Comparison of ENCODE assay signal across 17 cellular contexts in genomic region chr21:20662523-20662922, GRCh38.
DNase-seq lines count a peak whose midpoint lies in the region; ATAC-seq and TF ChIP-seq lines count a peak whose summit lies in the region.
"Had no signal": no experiment of that assay in that cellular context is flagged by ENCODE, and none has a peak within 500 bp of the region (broad histone marks: within the 10 kb centered on the region; RNA-seq: fewer than 3 reads in every experiment).

No MANE protein-coding gene starts in this region.

- peaks cover 45% of the 10 kb centered on the region for H3K4me1 Mint-ChIP-seq in GM23338
- H3K4me1 Mint-ChIP-seq in endodermal cell = peaks cover 10% of the 10 kb centered on the region
- no peaks in the 10 kb centered on the region for H3K4me1 Mint-ChIP-seq in activated CD4-positive, alpha-beta T cell treated with anti-CD3 and anti-CD28 coated beads for 36 hours
- no peaks in the 10 kb centered on the region for H3K4me1 Mint-ChIP-seq in activated T-helper 2 cell treated with anti-CD3 and anti-CD28 coated beads, Interferon-gamma antibody, Interleukin-2, Interleukin-4, amounts not matched to agents 10 μg/mL and 5 μg/mL and 100 μg/mL, durations not matched to agents 14 hours and 24 hours and 36 hours (ENCODE audit: low read depth)

- H4K5ac ChIP-seq in mesendoderm (ENCODE audit: low read length) = no peak overlapping the region

- DNase-seq in GM23338 (ENCODE audit: low spot score) (peak; percentile 59), endodermal cell (peak; percentile 59), mesendoderm (peak; percentile 21), GM19240 (ENCODE audit: insufficient read length, low spot score) (no peak), G401 (ENCODE audit: low spot score) (no peak)
- DNase-seq in activated CD4-positive, alpha-beta T cell treated with anti-CD3 and anti-CD28 coated beads for 36 hours = no peak
- no peak for DNase-seq in activated T-helper 2 cell treated with anti-CD3 and anti-CD28 coated beads, Interferon-gamma antibody, Interleukin-2, Interleukin-4, amounts not matched to agents 10 μg/mL and 5 μg/mL and 100 μg/mL, durations not matched to agents 14 hours and 24 hours and 36 hours (ENCODE audit: low spot score)
- DNase-seq: DMS 273 treated with DMSO at 0.1 percent for 48 hours, HCEC 1CT, Karpas-422, MG63, NCI-H1092, NCI-H446 treated with DMSO at 0.1 percent for 48 hours, NCI-H82, PC-9 had no signal

- no peak overlapping the region for H2AFZ ChIP-seq in GM23338
- H2AFZ ChIP-seq: PC-9 had no signal

- H3K27me3 Mint-ChIP-seq in GM23338 (ENCODE audit: insufficient read depth, low read depth, poor library complexity) = peaks cover 5% of the 10 kb centered on the region
- no peaks in the 10 kb centered on the region for H3K27me3 Mint-ChIP-seq in endodermal cell (ENCODE audit: insufficient read depth)
- H3K27me3 Mint-ChIP-seq in activated CD4-positive, alpha-beta T cell treated with anti-CD3 and anti-CD28 coated beads for 36 hours = no peaks in the 10 kb centered on the region
- H3K27me3 Mint-ChIP-seq in activated T-helper 2 cell treated with anti-CD3 and anti-CD28 coated beads, Interferon-gamma antibody, Interleukin-2, Interleukin-4, amounts not matched to agents 10 μg/mL and 5 μg/mL and 100 μg/mL, durations not matched to agents 14 hours and 24 hours and 36 hours (ENCODE audit: low read depth) = no peaks in the 10 kb centered on the region

- H3K27ac ChIP-seq in GM23338 (ENCODE audit: low read depth) (peak overlapping the region; percentile 96), HUES6 (ENCODE audit: low read depth, low read length) (peak overlapping the region; percentile 94), endodermal cell (ENCODE audit: low read depth, low read length) (peak overlapping the region; percentile 91), mesendoderm (ENCODE audit: low read depth, low read length) (no peak overlapping the region)
- H3K27ac ChIP-seq: C4-2B, PC-9 had no signal

- ATAC-seq in GM23338 = peak; percentile 85
- ATAC-seq in activated CD4-positive, alpha-beta T cell treated with anti-CD3 and anti-CD28 coated beads for 36 hours = no peak

- H3K9me3 Mint-ChIP-seq in GM23338 = peaks cover 29% of the 10 kb centered on the region
- peaks cover 5% of the 10 kb centered on the region for H3K9me3 Mint-ChIP-seq in endodermal cell
- H3K9me3 Mint-ChIP-seq in activated CD4-positive, alpha-beta T cell treated with anti-CD3 and anti-CD28 coated beads for 36 hours (ENCODE audit: low read depth) = peaks cover 19% of the 10 kb centered on the region
- peaks cover 58% of the 10 kb centered on the region for H3K9me3 Mint-ChIP-seq in activated T-helper 2 cell treated with anti-CD3 and anti-CD28 coated beads, Interferon-gamma antibody, Interleukin-2, Interleukin-4, amounts not matched to agents 10 μg/mL and 5 μg/mL and 100 μg/mL, durations not matched to agents 14 hours and 24 hours and 36 hours

- H3K27ac Mint-ChIP-seq in GM23338 = peak overlapping the region; percentile 92
- H3K27ac Mint-ChIP-seq in endodermal cell = peak overlapping the region; percentile 65
- H3K27ac Mint-ChIP-seq in activated CD4-positive, alpha-beta T cell treated with anti-CD3 and anti-CD28 coated beads for 36 hours = no peak overlapping the region
- H3K27ac Mint-ChIP-seq in activated T-helper 2 cell treated with anti-CD3 and anti-CD28 coated beads, Interferon-gamma antibody, Interleukin-2, Interleukin-4, amounts not matched to agents 10 μg/mL and 5 μg/mL and 100 μg/mL, durations not matched to agents 14 hours and 24 hours and 36 hours = no peak overlapping the region

- H3K4me2 ChIP-seq in GM23338 (peak overlapping the region; percentile 1), mesendoderm (ENCODE audit: low read length) (no peak overlapping the region)
- H3K4me2 ChIP-seq: PC-9 had no signal

- H3K9ac ChIP-seq in HUES6 (ENCODE audit: low read length) (no peak overlapping the region), endodermal cell (ENCODE audit: extremely low read depth, low read length, poor library complexity, severe bottlenecking) (no peak overlapping the region), mesendoderm (ENCODE audit: low read length) (no peak overlapping the region)

- CTCF ChIA-PET in activated CD4-positive, alpha-beta T cell treated with anti-CD3 and anti-CD28 coated beads for 36 hours (lab: Charles Lee) = no interaction called here

- H3K79me1 ChIP-seq in mesendoderm (ENCODE audit: low read length) = no peaks in the 10 kb centered on the region

- in situ Hi-C loops in G401 (cut with HindIII; ENCODE audit: low sequenced_read_pairs) = no loop called here

- H3K4me3 Mint-ChIP-seq in GM23338 = no peak overlapping the region
- H3K4me3 Mint-ChIP-seq in endodermal cell = no peak overlapping the region
- no peak overlapping the region for H3K4me3 Mint-ChIP-seq in activated CD4-positive, alpha-beta T cell treated with anti-CD3 and anti-CD28 coated beads for 36 hours
- H3K4me3 Mint-ChIP-seq in activated T-helper 2 cell treated with anti-CD3 and anti-CD28 coated beads, Interferon-gamma antibody, Interleukin-2, Interleukin-4, amounts not matched to agents 10 μg/mL and 5 μg/mL and 100 μg/mL, durations not matched to agents 14 hours and 24 hours and 36 hours (ENCODE audit: low read depth) = no peak overlapping the region

- no peak overlapping the region for H3K4ac ChIP-seq in mesendoderm (ENCODE audit: low read depth, low read length)

- POLR2A ChIA-PET in activated CD4-positive, alpha-beta T cell treated with anti-CD3 and anti-CD28 coated beads for 36 hours (lab: Charles Lee) = no interaction called here

- peaks cover 24% of the 10 kb centered on the region for H3K4me1 ChIP-seq in GM23338 (ENCODE audit: insufficient read depth)
- H3K4me1 ChIP-seq in HUES6 (ENCODE audit: control insufficient read depth, insufficient read depth, low read length) = peaks cover 25% of the 10 kb centered on the region
- H3K4me1 ChIP-seq in endodermal cell (ENCODE audit: control insufficient read depth, insufficient read depth, low read length) = no peaks in the 10 kb centered on the region
- peaks cover 2% of the 10 kb centered on the region for H3K4me1 ChIP-seq in mesendoderm (ENCODE audit: control insufficient read depth, low read depth, low read length)

- peaks cover 33% of the 10 kb centered on the region for H3K36me3 Mint-ChIP-seq in GM23338 (ENCODE audit: low read depth)
- no peaks in the 10 kb centered on the region for H3K36me3 Mint-ChIP-seq in endodermal cell (ENCODE audit: low read depth)
- H3K36me3 Mint-ChIP-seq in activated CD4-positive, alpha-beta T cell treated with anti-CD3 and anti-CD28 coated beads for 36 hours (ENCODE audit: low read depth) = no peaks in the 10 kb centered on the region
- H3K36me3 Mint-ChIP-seq in activated T-helper 2 cell treated with anti-CD3 and anti-CD28 coated beads, Interferon-gamma antibody, Interleukin-2, Interleukin-4, amounts not matched to agents 10 μg/mL and 5 μg/mL and 100 μg/mL, durations not matched to agents 14 hours and 24 hours and 36 hours (ENCODE audit: low read depth) = no peaks in the 10 kb centered on the region

- H2BK120ac ChIP-seq in mesendoderm (ENCODE audit: low read depth, low read length) = no peak overlapping the region

- no peaks in the 10 kb centered on the region for H4K20me1 ChIP-seq in GM23338 (replicated peaks; ENCODE audit: insufficient read depth)

- no peak overlapping the region for H3K56ac ChIP-seq in mesendoderm (ENCODE audit: low read length)

- no peak overlapping the region for H4K8ac ChIP-seq in mesendoderm (ENCODE audit: low read depth, low read length)

- H3K36me3 ChIP-seq in GM23338 (ENCODE audit: insufficient read depth) = peaks cover 4% of the 10 kb centered on the region; the same call in 1 of the 2 replicates
- peaks cover 4% of the 10 kb centered on the region; the same call in 1 of the 2 replicates for H3K36me3 ChIP-seq in HUES6 (ENCODE audit: control insufficient read depth, insufficient read depth, low read length)
- H3K36me3 ChIP-seq in endodermal cell (ENCODE audit: control insufficient read depth, insufficient read depth, low read length) = no peaks in the 10 kb centered on the region
- H3K36me3 ChIP-seq in mesendoderm (ENCODE audit: control insufficient read depth, insufficient read depth, low read length) = no peaks in the 10 kb centered on the region
- H3K36me3 ChIP-seq: MG63 had no signal

- no peak overlapping the region for H3K18ac ChIP-seq in mesendoderm (ENCODE audit: low read length)

- intact Hi-C loops in activated CD4-positive, alpha-beta T cell treated with anti-CD3 and anti-CD28 coated beads for 36 hours (cut with DNase I, micrococcal nuclease) = no loop called here
- intact Hi-C loops in activated T-helper 2 cell treated with anti-CD3 and anti-CD28 coated beads, Interferon-gamma antibody, Interleukin-2, Interleukin-4, amounts not matched to agents 10 μg/mL and 5 μg/mL and 100 μg/mL, durations not matched to agents 14 hours and 24 hours and 36 hours (cut with micrococcal nuclease) = no loop called here

- TF ChIP-seq CTCF in GM23338 (conservative IDR thresholded peaks at IDR 0.05; ENCODE audit: low read depth in 2 of 2) (no peak), endodermal cell (conservative IDR thresholded peaks at IDR 0.05) (no peak)

- H2BK5ac ChIP-seq in mesendoderm (ENCODE audit: low read length) = no peak overlapping the region

- no peaks in the 10 kb centered on the region for H3K9me2 ChIP-seq in GM23338 (ENCODE audit: insufficient read depth)

- 30 to 46% methylated on average over 2 of the region's 2 CpGs for WGBS in endodermal cell (ENCODE audit: insufficient coverage in 1 of 2, insufficient read length in 1 of 2), 2 experiments
- WGBS in mesendoderm (ENCODE audit: extremely low coverage, insufficient coverage, low lambda C conversion rate) = no CpG with 5 or more reads among the region's 2 CpGs

- no peaks in the 10 kb centered on the region for H3F3A ChIP-seq in GM23338 (replicated peaks; ENCODE audit: low read depth)

- H3K4me3 ChIP-seq in GM23338 = 0 out of 2 replicates have a peak overlapping the region, but pooled peaks have one; percentile 1
- H3K4me3 ChIP-seq in HUES6 (ENCODE audit: low read depth, low read length) = peak overlapping the region; percentile 37
- H3K4me3 ChIP-seq in endodermal cell (ENCODE audit: low read length) = no peak overlapping the region
- H3K4me3 ChIP-seq in mesendoderm (ENCODE audit: low read length) = no peak overlapping the region
- H3K4me3 ChIP-seq: MG63, PC-9 had no signal

- H2BK15ac ChIP-seq in mesendoderm (replicated peaks; ENCODE audit: low read depth) = no peak overlapping the region

- no peak overlapping the region for H2AK5ac ChIP-seq in mesendoderm (ENCODE audit: low read length)

- no peak overlapping the region for H3K23ac ChIP-seq in mesendoderm (ENCODE audit: low read length)

- H3K79me2 ChIP-seq in GM23338 (replicated peaks; ENCODE audit: insufficient read depth) (no peaks in the 10 kb centered on the region), mesendoderm (ENCODE audit: control insufficient read depth, insufficient read depth, low read length) (no peaks in the 10 kb centered on the region)

- peaks cover 10% of the 10 kb centered on the region for H3K9me3 ChIP-seq in HUES6 (ENCODE audit: control insufficient read depth, insufficient read depth, low read depth, low read length)
- H3K9me3 ChIP-seq in endodermal cell (ENCODE audit: control insufficient read depth, low read length) = no peaks in the 10 kb centered on the region
- H3K9me3 ChIP-seq: MG63 had no signal

- H3K27me3 ChIP-seq in GM23338 (ENCODE audit: insufficient read depth) (no peaks in the 10 kb centered on the region), HUES6 (ENCODE audit: control insufficient read depth, insufficient read depth, low read length) (no peaks in the 10 kb centered on the region), endodermal cell (ENCODE audit: control insufficient read depth, insufficient read depth, low read length, poor library complexity, severe bottlenecking) (no peaks in the 10 kb centered on the region), mesendoderm (ENCODE audit: insufficient read depth, low read length, poor library complexity) (no peaks in the 10 kb centered on the region)
- H3K27me3 ChIP-seq: MG63 had no signal

Comparison
In these comparisons a context has a peak if more than half of its experiments do, and no peak if none do; other contexts are left out.
1. DNase-seq: peak in GM23338 (single experiment), endodermal cell (single experiment) and mesendoderm (single experiment); none in GM19240 (single experiment), activated CD4-positive, alpha-beta T cell treated with anti-CD3 and anti-CD28 coated beads for 36 hours (single experiment), activated T-helper 2 cell treated with anti-CD3 and anti-CD28 coated beads, Interferon-gamma antibody, Interleukin-2, Interleukin-4, amounts not matched to agents 10 μg/mL and 5 μg/mL and 100 μg/mL, durations not matched to agents 14 hours and 24 hours and 36 hours (single experiment) and G401 (single experiment).
2. H3K4me3 ChIP-seq: peak in GM23338 (single experiment) and HUES6 (single experiment); none in endodermal cell (single experiment) and mesendoderm (single experiment).
3. H3K27ac Mint-ChIP-seq: peak in GM23338 (single experiment) and endodermal cell (single experiment); none in activated CD4-positive, alpha-beta T cell treated with anti-CD3 and anti-CD28 coated beads for 36 hours (single experiment) and activated T-helper 2 cell treated with anti-CD3 and anti-CD28 coated beads, Interferon-gamma antibody, Interleukin-2, Interleukin-4, amounts not matched to agents 10 μg/mL and 5 μg/mL and 100 μg/mL, durations not matched to agents 14 hours and 24 hours and 36 hours (single experiment).